ENCODE assay signal across 15 cellular contexts in the genomic region with DNA sequence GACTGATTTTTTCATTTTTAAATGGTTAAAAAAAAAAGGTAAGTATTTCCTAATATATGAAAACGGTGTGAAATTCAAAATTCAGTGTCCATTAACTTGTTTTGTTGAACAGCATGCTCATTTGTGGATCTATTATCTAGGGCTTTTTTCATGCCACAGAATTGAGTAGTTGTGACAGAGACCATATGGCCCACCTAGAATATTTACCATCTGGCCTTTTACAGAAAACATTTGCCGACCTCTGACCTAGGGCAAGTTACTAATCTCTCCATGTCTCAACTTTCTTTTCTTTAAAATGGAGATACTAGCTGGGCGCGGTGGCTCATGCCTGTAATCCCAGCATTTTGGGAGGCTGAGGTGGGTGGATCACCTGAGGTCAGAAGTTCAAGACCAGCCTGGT.
"Had no signal": no experiment of that assay in that cellular context is flagged by ENCODE, and none has a peak within 500 bp of the region (broad histone marks: within the 10 kb centered on the region; RNA-seq: fewer than 3 reads in every experiment).

No MANE protein-coding gene starts in this region.

- H3K27ac ChIP-seq: colonic mucosa, epithelial cell of prostate, prostate gland had no signal

- H3K36me3 ChIP-seq: ascending aorta, colonic mucosa, gastrocnemius medialis, prostate gland, right atrium auricular region, vagina had no signal

- ATAC-seq: activated CD4-positive, alpha-beta T cell treated with anti-CD3 and anti-CD28 coated beads for 36 hours; gastrocnemius medialis; WTC11 had no signal

- H3K27me3 ChIP-seq: ascending aorta, colonic mucosa, gastrocnemius medialis, right atrium auricular region, vagina had no signal

- H3K4me3 ChIP-seq: ascending aorta, colonic mucosa, gastrocnemius medialis, prostate gland, right atrium auricular region, vagina had no signal

- DNase-seq: activated CD4-positive, alpha-beta T cell treated with anti-CD3 and anti-CD28 coated beads for 36 hours; activated CD4-positive, alpha-beta T cell treated with anti-CD3 and anti-CD28 coated beads, Interleukin-2, amount 50 U/mL, for 48 hours; activated gamma-delta T cell; colonic mucosa; endodermal cell; gastrocnemius medialis; nephron progenitor cell; stimulated activated CD4-positive, alpha-beta T cell treated with anti-CD3 and anti-CD28 coated beads, Interleukin-2, amount 100 ng/mL, for 24 hours; SW 1271 had no signal

- H3K9me3 ChIP-seq: ascending aorta, colonic mucosa, gastrocnemius medialis, prostate gland, right atrium auricular region, vagina had no signal

- H3K4me1 ChIP-seq: colonic mucosa, prostate gland had no signal
